28 cellular contexts compared by ENCODE assay signal in the genomic region with DNA sequence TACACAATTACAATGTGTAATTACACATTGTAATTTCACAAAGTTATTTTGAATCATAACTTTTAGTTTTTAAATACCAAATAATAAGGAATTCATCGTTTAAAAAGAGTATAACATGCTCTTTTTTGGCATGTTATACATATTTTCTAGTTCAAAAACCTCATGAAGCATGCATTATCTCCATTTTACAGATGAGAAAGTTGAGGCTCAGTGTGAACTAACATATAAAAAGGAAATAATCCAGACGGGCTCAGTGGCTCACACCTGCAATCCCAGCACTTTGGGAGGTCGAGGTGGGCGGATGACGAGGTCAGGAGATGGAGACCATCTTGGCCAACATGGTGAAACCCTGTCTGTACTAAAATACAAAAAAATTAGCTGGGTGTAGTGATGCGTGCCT.
"Had no signal": no experiment of that assay in that cellular context is flagged by ENCODE, and none has a peak within 500 bp of the region (broad histone marks: within the 10 kb centered on the region; RNA-seq: fewer than 3 reads in every experiment).

No MANE protein-coding gene starts in this region.

- H3K9me3 Mint-ChIP-seq: natural killer cell treated with Interleukin-12 subunit alpha and Interleukin-12 subunit beta and Interleukin-15 and Interleukin-18, amount 100 ng/mL, for 72 hours; nephron progenitor cell; neural crest cell; stimulated activated naive B cell treated with anti-CD40 and anti-IgM and Interleukin-4, amounts not matched to agents 10 μg/mL and 1 μg/mL and 100 μg/mL, for 72 hours; stimulated activated naive CD8-positive, alpha-beta T cell treated with anti-CD3 and anti-CD28 coated beads, Interleukin-15, Interleukin-2, amounts not matched to agents 100 ng/mL and 50 ng/mL, for 24 hours had no signal

- H3K4me1 ChIP-seq: pancreas, psoas muscle, thyroid gland, upper lobe of left lung, vagina had no signal

- H3K27ac Mint-ChIP-seq: natural killer cell treated with Interleukin-12 subunit alpha and Interleukin-12 subunit beta and Interleukin-15 and Interleukin-18, amount 100 ng/mL, for 72 hours; nephron progenitor cell; progenitor cell of endocrine pancreas; stimulated activated effector memory CD8-positive, alpha-beta T cell treated with anti-CD3 and anti-CD28 coated beads, Interleukin-12 subunit alpha, Interleukin-12 subunit beta, amount 100 ng/mL, for 72 hours; stimulated activated naive B cell treated with anti-CD40 and anti-IgM and Interleukin-4, amounts not matched to agents 10 μg/mL and 1 μg/mL and 100 μg/mL, for 72 hours; stimulated activated naive CD8-positive, alpha-beta T cell treated with anti-CD3 and anti-CD28 coated beads, Interleukin-15, Interleukin-2, amounts not matched to agents 100 ng/mL and 50 ng/mL, for 24 hours had no signal

- H3K27me3 ChIP-seq: neutrophil, pancreas, right lobe of liver, sigmoid colon, stomach, thyroid gland, tibial nerve, upper lobe of left lung, vagina had no signal

- H3K4me3 Mint-ChIP-seq: natural killer cell treated with Interleukin-12 subunit alpha and Interleukin-12 subunit beta and Interleukin-15 and Interleukin-18, amount 100 ng/mL, for 72 hours; nephron progenitor cell; neural crest cell; stimulated activated effector memory CD8-positive, alpha-beta T cell treated with anti-CD3 and anti-CD28 coated beads, Interleukin-12 subunit alpha, Interleukin-12 subunit beta, amount 100 ng/mL, for 72 hours; stimulated activated naive B cell treated with anti-CD40 and anti-IgM and Interleukin-4, amounts not matched to agents 10 μg/mL and 1 μg/mL and 100 μg/mL, for 72 hours; stimulated activated naive CD8-positive, alpha-beta T cell treated with anti-CD3 and anti-CD28 coated beads, Interleukin-15, Interleukin-2, amounts not matched to agents 100 ng/mL and 50 ng/mL, for 24 hours had no signal

- H3K9me3 ChIP-seq: neutrophil, pancreas, psoas muscle, right lobe of liver, sigmoid colon, stomach, thoracic aorta, thyroid gland, tibial nerve, upper lobe of left lung, vagina had no signal

- H3K27me3 Mint-ChIP-seq: natural killer cell treated with Interleukin-12 subunit alpha and Interleukin-12 subunit beta and Interleukin-15 and Interleukin-18, amount 100 ng/mL, for 72 hours; progenitor cell of endocrine pancreas; stimulated activated naive B cell treated with anti-CD40 and anti-IgM and Interleukin-4, amounts not matched to agents 10 μg/mL and 1 μg/mL and 100 μg/mL, for 72 hours; stimulated activated naive CD8-positive, alpha-beta T cell treated with anti-CD3 and anti-CD28 coated beads, Interleukin-15, Interleukin-2, amounts not matched to agents 100 ng/mL and 50 ng/mL, for 24 hours had no signal

- H3K36me3 ChIP-seq: neutrophil, pancreas, right lobe of liver, sigmoid colon, stomach, thoracic aorta, thyroid gland, tibial nerve, upper lobe of left lung, vagina had no signal

- H3K4me1 Mint-ChIP-seq: nephron progenitor cell; stimulated activated effector memory CD8-positive, alpha-beta T cell treated with anti-CD3 and anti-CD28 coated beads, Interleukin-12 subunit alpha, Interleukin-12 subunit beta, amount 100 ng/mL, for 72 hours; stimulated activated naive B cell treated with anti-CD40 and anti-IgM and Interleukin-4, amounts not matched to agents 10 μg/mL and 1 μg/mL and 100 μg/mL, for 72 hours had no signal

- H3K36me3 Mint-ChIP-seq: natural killer cell treated with Interleukin-12 subunit alpha and Interleukin-12 subunit beta and Interleukin-15 and Interleukin-18, amount 100 ng/mL, for 72 hours; stimulated activated effector memory CD8-positive, alpha-beta T cell treated with anti-CD3 and anti-CD28 coated beads, Interleukin-12 subunit alpha, Interleukin-12 subunit beta, amount 100 ng/mL, for 72 hours; stimulated activated naive B cell treated with anti-CD40 and anti-IgM and Interleukin-4, amounts not matched to agents 10 μg/mL and 1 μg/mL and 100 μg/mL, for 72 hours had no signal

- H3K27ac ChIP-seq: neutrophil, pancreas, psoas muscle, sigmoid colon, stomach, thoracic aorta, thyroid gland, tibial nerve, upper lobe of left lung, vagina had no signal

- H3K4me3 ChIP-seq: pancreas, psoas muscle, right lobe of liver, sigmoid colon, stomach, thoracic aorta, thyroid gland, tibial nerve, upper lobe of left lung, vagina had no signal

- DNase-seq: nephron progenitor cell; nucleus accumbens; pancreas; posterior cingulate gyrus; psoas muscle; right cardiac atrium; right lobe of liver; sigmoid colon; small intestine; stimulated activated CD4-positive, alpha-beta T cell treated with anti-CD3 and anti-CD28 coated beads, Interleukin-15, amount 100 ng/mL, for 24 hours; stimulated activated CD4-positive, alpha-beta T cell treated with anti-CD3 and anti-CD28 coated beads, Interleukin-2, amount 100 ng/mL, for 24 hours; stimulated activated CD4-positive, alpha-beta T cell treated with anti-CD3 and anti-CD28 coated beads, Interleukin-2, amount 100 ng/mL, for 48 hours; stimulated activated CD4-positive, alpha-beta T cell treated with anti-CD3 and anti-CD28 coated beads, Interleukin-4, amount 100 ng/mL, for 24 hours; stimulated activated naive B cell treated with anti-CD40 and anti-IgM and Interleukin-4, amounts not matched to agents 10 μg/mL and 1 μg/mL and 100 μg/mL, for 72 hours; stimulated activated naive CD4-positive, alpha-beta T cell treated with Interleukin-2 at 50 U/mL for 16 hours; stomach; thyroid gland; trophoblast cell; upper lobe of left lung had no signal
